28 cellular contexts compared by ENCODE assay signal in genomic region chr22:49900441-49901230, GRCh38. TPM values are rescaled to one million over a fixed set of nuclear protein-coding genes. Genes with fewer than 3 reads are reported as not detected.
DNase-seq lines count a peak whose midpoint lies in the region; ATAC-seq and TF ChIP-seq lines count a peak whose summit lies in the region.
"Had no signal": no experiment of that assay in that cellular context is flagged by ENCODE, and none has a peak within 500 bp of the region (broad histone marks: within the 10 kb centered on the region; RNA-seq: fewer than 3 reads in every experiment).

No MANE protein-coding gene starts in this region.

- H3K36me3 ChIP-seq in RWPE2 (ENCODE audit: low read depth) = peaks cover 23% of the 10 kb centered on the region
- H3K36me3 ChIP-seq: uterus had no signal

- H3K9me3 Mint-ChIP-seq in activated CD8-positive, alpha-beta memory T cell treated with anti-CD3 and anti-CD28 coated beads, Interleukin-2, amount 10 ng/mL, durations not matched to agents 7 days and 5 days (ENCODE audit: low read depth) = peaks cover 7% of the 10 kb centered on the region
- peaks cover 3 to 7% of the 10 kb centered on the region in 2 donors for H3K9me3 Mint-ChIP-seq in stimulated activated naive B cell treated with anti-CD40 and anti-IgM and Interleukin-4, amounts not matched to agents 10 μg/mL and 1 μg/mL and 100 μg/mL, for 72 hours

- TF ChIP-seq CTCF in RWPE2 (IDR thresholded peaks at IDR 0.05; ENCODE audit: poor library complexity, severe bottlenecking) (no peak), fibroblast of mammary gland (conservative IDR thresholded peaks at IDR 0.05; ENCODE audit: control insufficient read depth, insufficient read depth, low read depth, low read length) (no peak)

- CTCF ChIA-PET in activated CD8-positive, alpha-beta memory T cell treated with anti-CD3 and anti-CD28 coated beads, Interleukin-2, amount 10 ng/mL, durations not matched to agents 7 days and 5 days (lab: Charles Lee) = interaction anchor here (1.2 kb wide), 1 partner anchor 133 kb away, joined by 3 read pairs; no protein-coding TSS in a partner anchor

- peak overlapping the region; percentile 64 for H3K27ac Mint-ChIP-seq in activated CD8-positive, alpha-beta memory T cell treated with anti-CD3 and anti-CD28 coated beads, Interleukin-2, amount 10 ng/mL, durations not matched to agents 7 days and 5 days
- H3K27ac Mint-ChIP-seq in stimulated activated naive B cell treated with anti-CD40 and anti-IgM and Interleukin-4, amounts not matched to agents 10 μg/mL and 1 μg/mL and 100 μg/mL, for 72 hours = peak overlapping the region; percentile 42
- H3K27ac Mint-ChIP-seq: activated CD4-positive, alpha-beta T cell treated with anti-CD3 and anti-CD28 coated beads for 36 hours had no signal

- DNase-seq in activated CD8-positive, alpha-beta memory T cell treated with anti-CD3 and anti-CD28 coated beads, Interleukin-2, amount 10 ng/mL, durations not matched to agents 7 days and 5 days = no peak
- no peak for DNase-seq in activated CD8-positive, alpha-beta memory T cell treated with anti-CD3 and anti-CD28 coated beads, Interleukin-2, amount 50 U/mL, for 4 hours
- DNase-seq in RWPE2 (ENCODE audit: low spot score) = peak; percentile 23
- DNase-seq in fibroblast of mammary gland (ENCODE audit: low read depth) = peak; percentile 13
- no peak for DNase-seq in stimulated activated naive B cell treated with anti-CD40 and anti-IgM and Interleukin-4, amounts not matched to agents 10 μg/mL and 1 μg/mL and 100 μg/mL, for 72 hours
- DNase-seq in NCI-H345 (lab: John Stamatoyannopoulos, UW) = no peak
- DNase-seq in SIG-M5 (lab: John Stamatoyannopoulos, UW) = no peak
- DNase-seq in C1 segment of cervical spinal cord (lab: John Stamatoyannopoulos, UW) = no peak
- DNase-seq: activated CD4-positive, alpha-beta T cell treated with anti-CD3 and anti-CD28 coated beads for 36 hours; activated gamma-delta T cell treated with Interleukin-2 at 50 U/mL for 16 hours; activated T-cell treated with anti-CD3 and anti-CD28 coated beads, Interleukin-2, amount 50 U/mL, for 1 hour; adrenal gland; brain microvascular endothelial cell; CD4-positive, alpha-beta memory T cell; DMS153; effector CD4-positive, alpha-beta T cell; GDM1; lower lobe of right lung; NCI-H1105; NCI-H2081 treated with DMSO at 0.1 percent for 48 hours; NCI-H226; stimulated activated CD4-positive, alpha-beta T cell treated with anti-CD3 and anti-CD28 coated beads, Interleukin-4, amount 100 ng/mL, for 1 hour; T-helper 2 cell; uterus had no signal

- no peaks in the 10 kb centered on the region for H3K9me3 ChIP-seq in RWPE2 (ENCODE audit: severe bottlenecking)
- H3K9me3 ChIP-seq: adrenal gland, lower lobe of right lung, pancreas, right atrium auricular region, uterus had no signal

- peaks cover 4% of the 10 kb centered on the region for H3K4me1 Mint-ChIP-seq in activated CD8-positive, alpha-beta memory T cell treated with anti-CD3 and anti-CD28 coated beads, Interleukin-2, amount 10 ng/mL, durations not matched to agents 7 days and 5 days
- peaks cover 0 to 2% of the 10 kb centered on the region in 2 donors for H3K4me1 Mint-ChIP-seq in stimulated activated naive B cell treated with anti-CD40 and anti-IgM and Interleukin-4, amounts not matched to agents 10 μg/mL and 1 μg/mL and 100 μg/mL, for 72 hours
- H3K4me1 Mint-ChIP-seq: activated CD4-positive, alpha-beta T cell treated with anti-CD3 and anti-CD28 coated beads for 36 hours had no signal

- H3K4me1 ChIP-seq in RWPE2 (ENCODE audit: insufficient read depth, poor library complexity, severe bottlenecking) = no peaks in the 10 kb centered on the region
- H3K4me1 ChIP-seq: adrenal gland, lower lobe of right lung, pancreas, right atrium auricular region, uterus had no signal

- H3K4me3 Mint-ChIP-seq in activated CD8-positive, alpha-beta memory T cell treated with anti-CD3 and anti-CD28 coated beads, Interleukin-2, amount 10 ng/mL, durations not matched to agents 7 days and 5 days = no peak overlapping the region
- H3K4me3 Mint-ChIP-seq in stimulated activated naive B cell treated with anti-CD40 and anti-IgM and Interleukin-4, amounts not matched to agents 10 μg/mL and 1 μg/mL and 100 μg/mL, for 72 hours = no peak overlapping the region
- H3K4me3 Mint-ChIP-seq: activated CD4-positive, alpha-beta T cell treated with anti-CD3 and anti-CD28 coated beads for 36 hours; CD4-positive, alpha-beta memory T cell; natural killer cell treated with Interleukin-12 subunit alpha and Interleukin-12 subunit beta and Interleukin-15 and Interleukin-18, amount 100 ng/mL, for 72 hours had no signal

- H3K27ac ChIP-seq in RWPE2 (ENCODE audit: poor library complexity, severe bottlenecking) = no peak overlapping the region
- H3K27ac ChIP-seq: adrenal gland, brain microvascular endothelial cell, lower lobe of right lung, pancreas, right atrium auricular region, uterus had no signal

- peaks cover 43% of the 10 kb centered on the region for H3K36me3 Mint-ChIP-seq in activated CD8-positive, alpha-beta memory T cell treated with anti-CD3 and anti-CD28 coated beads, Interleukin-2, amount 10 ng/mL, durations not matched to agents 7 days and 5 days
- peaks cover 32 to 56% of the 10 kb centered on the region in 2 donors for H3K36me3 Mint-ChIP-seq in stimulated activated naive B cell treated with anti-CD40 and anti-IgM and Interleukin-4, amounts not matched to agents 10 μg/mL and 1 μg/mL and 100 μg/mL, for 72 hours

- no peaks in the 10 kb centered on the region for H3K27me3 ChIP-seq in RWPE2 (ENCODE audit: insufficient read depth, poor library complexity, severe bottlenecking)
- H3K27me3 ChIP-seq: adrenal gland, brain microvascular endothelial cell, pancreas, right atrium auricular region, uterus had no signal

- no peak overlapping the region for H3K4me3 ChIP-seq in RWPE2 (ENCODE audit: severe bottlenecking)
- no peak overlapping the region for H3K4me3 ChIP-seq in fibroblast of mammary gland (ENCODE audit: control insufficient read depth, low read depth, low read length)
- H3K4me3 ChIP-seq: adrenal gland, K562, lower lobe of right lung, pancreas, right atrium auricular region, uterus had no signal

- no peaks in the 10 kb centered on the region for H3K27me3 Mint-ChIP-seq in activated CD8-positive, alpha-beta memory T cell treated with anti-CD3 and anti-CD28 coated beads, Interleukin-2, amount 10 ng/mL, durations not matched to agents 7 days and 5 days
- no peaks in the 10 kb centered on the region for H3K27me3 Mint-ChIP-seq in stimulated activated naive B cell treated with anti-CD40 and anti-IgM and Interleukin-4, amounts not matched to agents 10 μg/mL and 1 μg/mL and 100 μg/mL, for 72 hours
- H3K27me3 Mint-ChIP-seq: activated CD4-positive, alpha-beta T cell treated with anti-CD3 and anti-CD28 coated beads for 36 hours; CD4-positive, alpha-beta memory T cell; natural killer cell treated with Interleukin-12 subunit alpha and Interleukin-12 subunit beta and Interleukin-15 and Interleukin-18, amount 100 ng/mL, for 72 hours had no signal

- ATAC-seq in activated CD8-positive, alpha-beta memory T cell treated with anti-CD3 and anti-CD28 coated beads, Interleukin-2, amount 10 ng/mL, durations not matched to agents 7 days and 5 days = no peak
- ATAC-seq in RWPE2 (ENCODE audit: low read depth) = no peak
- ATAC-seq in stimulated activated naive B cell treated with anti-CD40 and anti-IgM and Interleukin-4, amounts not matched to agents 10 μg/mL and 1 μg/mL and 100 μg/mL, for 72 hours (replicated peaks) = no peak
- ATAC-seq: activated CD4-positive, alpha-beta T cell treated with anti-CD3 and anti-CD28 coated beads for 36 hours; K562 had no signal

RNA-seq across cellular contexts. Expression of gene ALG12, which starts 17.6 kb away (rescaled TPM):
- 10 to 100 TPM; 16.8 to 18.8 TPM for total RNA-seq in activated CD8-positive, alpha-beta memory T cell treated with anti-CD3 and anti-CD28 coated beads, Interleukin-2, amount 10 ng/mL, durations not matched to agents 7 days and 5 days

RNA-seq across cellular contexts. Expression of gene CRELD2, which starts 17.8 kb away (rescaled TPM):
- total RNA-seq in activated CD8-positive, alpha-beta memory T cell treated with anti-CD3 and anti-CD28 coated beads, Interleukin-2, amount 10 ng/mL, durations not matched to agents 7 days and 5 days = 10 to 100 TPM; 43.9 to 51.2 TPM

RNA-seq across cellular contexts. Expression of gene ZBED4, which starts 47.0 kb away (rescaled TPM):
- 10 to 100 TPM; 24.1 to 25.7 TPM for total RNA-seq in activated CD8-positive, alpha-beta memory T cell treated with anti-CD3 and anti-CD28 coated beads, Interleukin-2, amount 10 ng/mL, durations not matched to agents 7 days and 5 days

RNA-seq across cellular contexts. Expression of gene PIM3, which starts 59.9 kb away (rescaled TPM):
- 10 to 100 TPM; 53.4 to 79.7 TPM for total RNA-seq in activated CD8-positive, alpha-beta memory T cell treated with anti-CD3 and anti-CD28 coated beads, Interleukin-2, amount 10 ng/mL, durations not matched to agents 7 days and 5 days

Comparison
In these comparisons a context has a peak if more than half of its experiments do, and no peak if none do; other contexts are left out.
1. DNase-seq: peak in RWPE2 (single experiment) and fibroblast of mammary gland (single experiment); none in activated CD8-positive, alpha-beta memory T cell treated with anti-CD3 and anti-CD28 coated beads, Interleukin-2, amount 10 ng/mL, durations not matched to agents 7 days and 5 days (single experiment), activated CD8-positive, alpha-beta memory T cell treated with anti-CD3 and anti-CD28 coated beads, Interleukin-2, amount 50 U/mL, for 4 hours (single experiment), stimulated activated naive B cell treated with anti-CD40 and anti-IgM and Interleukin-4, amounts not matched to agents 10 μg/mL and 1 μg/mL and 100 μg/mL, for 72 hours (single experiment), NCI-H345 (single experiment), SIG-M5 (single experiment) and C1 segment of cervical spinal cord (0 of 14).